Comparison of ENCODE assay signal across 8 cellular contexts in the genomic region with DNA sequence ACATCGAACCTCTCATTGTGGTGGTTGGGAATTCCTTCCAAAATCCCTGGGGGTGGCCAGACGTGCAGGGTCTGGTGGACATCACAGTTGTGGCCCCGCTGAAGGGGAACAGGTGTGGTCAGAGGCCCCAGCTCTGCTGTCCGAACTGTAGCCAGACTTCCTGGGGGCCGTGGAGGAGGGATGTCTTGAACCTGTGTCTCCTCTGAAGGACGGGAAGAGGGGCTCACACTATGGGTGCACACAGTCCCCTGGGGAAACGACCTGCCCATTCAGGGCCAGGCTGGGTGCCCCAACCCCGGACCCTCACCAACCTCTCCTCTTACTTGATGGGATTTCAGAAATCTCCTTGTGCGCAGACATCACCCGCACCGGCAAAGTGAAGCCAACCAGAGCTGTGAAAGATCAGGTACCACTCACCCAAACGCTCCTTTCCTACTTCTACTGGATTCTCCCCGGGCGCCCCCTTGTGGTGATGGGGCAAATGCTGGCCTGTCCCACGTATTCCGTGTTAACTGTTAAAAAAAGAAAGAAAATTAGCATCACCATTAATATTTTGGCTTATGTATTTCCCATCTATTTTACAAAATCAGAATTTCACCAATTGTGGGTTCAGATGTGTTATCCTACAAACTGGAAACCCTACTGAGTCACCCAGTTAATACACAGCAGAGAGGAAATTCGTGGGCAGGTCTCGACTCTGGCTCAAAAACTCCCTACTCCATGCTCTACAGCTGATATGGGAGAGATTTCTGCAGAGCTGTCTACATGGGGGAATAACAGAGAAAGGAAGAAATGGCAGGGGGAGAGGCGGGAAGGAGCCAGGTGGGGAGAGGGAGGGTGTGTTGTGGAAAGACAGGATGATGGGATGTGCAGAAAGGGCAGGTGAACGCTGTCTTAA. TPM values are rescaled to one million over a fixed set of nuclear protein-coding genes. Genes with fewer than 3 reads are reported as not detected.
DNase-seq lines count a peak whose midpoint lies in the region; ATAC-seq lines count a peak whose summit lies in the region.

No MANE protein-coding gene starts in this region.

- no peaks in the 10 kb centered on the region for H3K36me3 ChIP-seq in SK-N-MC (ENCODE audit: insufficient read depth, low read length)

- ATAC-seq in left cardiac atrium (peak in 1 of 2 donors; percentile 57), GM21717 (IDR thresholded peaks at IDR 0.05; ENCODE audit: unreplicated experiment) (no peak)

- H3K4me3 ChIP-seq in SK-N-MC, result no peak overlapping the region

- H3K27ac ChIP-seq in SK-N-MC, result no peak overlapping the region

- DNase-seq in DMS53 (lab: John Stamatoyannopoulos, UW), result peak; percentile 88
- peak; percentile 55 for DNase-seq in LHCN-M2 (ENCODE audit: low read depth)
- peak; percentile 18 for DNase-seq in SK-N-MC (ENCODE audit: low read depth, low spot score)
- DNase-seq in activated naive CD4-positive, alpha-beta T cell treated with anti-CD3 and anti-CD28 coated beads, Interleukin-2, amount 50 U/mL, for 16 hours, result peak; percentile 66
- DNase-seq in left cardiac atrium, result peak; percentile 62
- peak; percentile 35 for DNase-seq in renal cortical epithelial cell (ENCODE audit: low read depth)
- no peak for DNase-seq in NCI-H187 treated with DMSO at 0.1 percent for 48 hours (lab: John Stamatoyannopoulos, UW)

- intact Hi-C loops in left cardiac atrium (cut with DNase I), result loop anchor here (5.0 to 10.0 kb wide), 2 partner anchors 211 to 214 kb away; no protein-coding TSS in a partner anchor

- no peak overlapping the region for H3K9ac ChIP-seq in SK-N-MC (ENCODE audit: insufficient read length)

- no peaks in the 10 kb centered on the region for H3K9me3 ChIP-seq in SK-N-MC (ENCODE audit: low read depth, low read length)

RNA-seq across cellular contexts. Expression of a gene that starts 28.1 kb away (rescaled TPM):
- total RNA-seq in LHCN-M2 (2014; rRNA removed), result not detected in 2 replicates
- polyA plus RNA-seq in LHCN-M2 (2012), result not detected
- under 1 TPM; 0.38 to 0.63 TPM for total RNA-seq in left cardiac atrium
- not detected in 2 replicates for total RNA-seq in renal cortical epithelial cell

RNA-seq across cellular contexts. Expression of a gene that starts 35.9 kb away (rescaled TPM):
- not detected in 2 replicates for total RNA-seq in LHCN-M2 (2014; rRNA removed)
- polyA plus RNA-seq in LHCN-M2 (2012), result not detected
- not detected for total RNA-seq in left cardiac atrium
- not detected in 2 replicates for total RNA-seq in renal cortical epithelial cell
